ENCODE assay signal across 25 cellular contexts in genomic region chr3:95151590-95151989, GRCh38.
"Had no signal": no experiment of that assay in that cellular context is flagged by ENCODE, and none has a peak within 500 bp of the region (broad histone marks: within the 10 kb centered on the region; RNA-seq: fewer than 3 reads in every experiment).

No MANE protein-coding gene starts in this region.

- H3K4me3 Mint-ChIP-seq: activated CD4-positive, alpha-beta T cell treated with anti-CD3 and anti-CD28 coated beads for 36 hours; activated CD4-positive, alpha-beta T cell treated with anti-CD3 and anti-CD28 coated beads, Interleukin-2, amount 10 ng/mL, durations not matched to agents 7 days and 5 days; activated CD8-positive, alpha-beta T cell treated with anti-CD3 and anti-CD28 coated beads, Interleukin-2, amount 10 ng/mL, durations not matched to agents 7 days and 5 days; activated naive CD4-positive, alpha-beta T cell treated with anti-CD3 and anti-CD28 coated beads, Interleukin-2, amount 50 U/mL, for 24 hours; activated naive CD8-positive, alpha-beta T cell treated with anti-CD3 and anti-CD28 coated beads, Interleukin-2, amount 10 ng/mL, durations not matched to agents 7 days and 5 days; activated T-cell treated with anti-CD3 and anti-CD28 coated beads, Interleukin-2, amount 50 U/mL, for 24 hours had no signal

- H3K27ac Mint-ChIP-seq: activated CD4-positive, alpha-beta T cell treated with anti-CD3 and anti-CD28 coated beads for 36 hours; activated CD4-positive, alpha-beta T cell treated with anti-CD3 and anti-CD28 coated beads, Interleukin-2, amount 10 ng/mL, durations not matched to agents 7 days and 5 days; activated CD8-positive, alpha-beta T cell treated with anti-CD3 and anti-CD28 coated beads, Interleukin-2, amount 10 ng/mL, durations not matched to agents 7 days and 5 days; activated naive CD4-positive, alpha-beta T cell treated with anti-CD3 and anti-CD28 coated beads, Interleukin-2, amount 50 U/mL, for 24 hours; activated naive CD8-positive, alpha-beta T cell treated with anti-CD3 and anti-CD28 coated beads, Interleukin-2, amount 10 ng/mL, durations not matched to agents 7 days and 5 days; activated T-cell treated with anti-CD3 and anti-CD28 coated beads, Interleukin-2, amount 50 U/mL, for 24 hours; activated T-helper 2 cell treated with anti-CD3 and anti-CD28 coated beads, Interferon-gamma antibody, Interleukin-2, Interleukin-4, amounts not matched to agents 10 μg/mL and 5 μg/mL and 100 μg/mL, durations not matched to agents 14 hours and 24 hours and 36 hours had no signal

- H3K27me3 Mint-ChIP-seq: activated CD4-positive, alpha-beta T cell treated with anti-CD3 and anti-CD28 coated beads for 36 hours; activated CD4-positive, alpha-beta T cell treated with anti-CD3 and anti-CD28 coated beads, Interleukin-2, amount 10 ng/mL, durations not matched to agents 7 days and 5 days; activated naive CD4-positive, alpha-beta T cell treated with anti-CD3 and anti-CD28 coated beads, Interleukin-2, amount 50 U/mL, for 24 hours; activated naive CD8-positive, alpha-beta T cell treated with anti-CD3 and anti-CD28 coated beads, Interleukin-2, amount 10 ng/mL, durations not matched to agents 7 days and 5 days; activated T-cell treated with anti-CD3 and anti-CD28 coated beads, Interleukin-2, amount 50 U/mL, for 24 hours had no signal

- H3K9me3 ChIP-seq: ascending aorta, breast epithelium had no signal

- H3K4me1 Mint-ChIP-seq: activated CD4-positive, alpha-beta T cell treated with anti-CD3 and anti-CD28 coated beads for 36 hours; activated CD4-positive, alpha-beta T cell treated with anti-CD3 and anti-CD28 coated beads, Interleukin-2, amount 10 ng/mL, durations not matched to agents 7 days and 5 days; activated naive CD4-positive, alpha-beta T cell treated with anti-CD3 and anti-CD28 coated beads, Interleukin-2, amount 50 U/mL, for 24 hours; activated naive CD8-positive, alpha-beta T cell treated with anti-CD3 and anti-CD28 coated beads, Interleukin-2, amount 10 ng/mL, durations not matched to agents 7 days and 5 days had no signal

- H3K36me3 ChIP-seq: ascending aorta, breast epithelium had no signal

- DNase-seq: activated CD4-positive, alpha-beta T cell treated with anti-CD3 and anti-CD28 coated beads for 36 hours; activated CD4-positive, alpha-beta T cell treated with anti-CD3 and anti-CD28 coated beads, Interleukin-2, amount 10 ng/mL, durations not matched to agents 7 days and 5 days; activated CD4-positive, alpha-beta T cell treated with anti-CD3 and anti-CD28 coated beads, Interleukin-2, amount 50 U/mL, for 48 hours; activated CD8-positive, alpha-beta T cell treated with anti-CD3 and anti-CD28 coated beads, Interleukin-2, amount 10 ng/mL, durations not matched to agents 7 days and 5 days; activated gamma-delta T cell; activated naive CD4-positive, alpha-beta T cell treated with Interleukin-2 at 50 U/mL for 16 hours; activated naive CD8-positive, alpha-beta T cell treated with anti-CD3 and anti-CD28 coated beads, Interleukin-2, amount 10 ng/mL, durations not matched to agents 7 days and 5 days; activated T-cell treated with anti-CD3 and anti-CD28 coated beads, Interleukin-2, amount 50 U/mL, for 24 hours; amygdala; MV-4-11; NCI-H1092; NCI-H1436 treated with DMSO at 0.1 percent for 48 hours; NCI-H1694 treated with DMSO at 0.1 percent for 48 hours; NCI-H2029; NCI-H345; NCI-H524 treated with DMSO at 0.1 percent for 48 hours; NCI-H748 treated with DMSO at 0.1 percent for 48 hours; NK-92 treated with Interleukin-12 subunit alpha and Interleukin-12 subunit beta, amount 100 ng/mL, for 24 hours; Right ventricle myocardium superior; T1000 had no signal

- H3K27ac ChIP-seq: ascending aorta, breast epithelium had no signal

- H3K4me3 ChIP-seq: ascending aorta, breast epithelium had no signal

- H3K27me3 ChIP-seq: ascending aorta, breast epithelium had no signal

- H3K4me1 ChIP-seq: ascending aorta, breast epithelium had no signal

- H3K36me3 Mint-ChIP-seq: activated naive CD4-positive, alpha-beta T cell treated with anti-CD3 and anti-CD28 coated beads, Interleukin-2, amount 50 U/mL, for 24 hours; activated naive CD8-positive, alpha-beta T cell treated with anti-CD3 and anti-CD28 coated beads, Interleukin-2, amount 10 ng/mL, durations not matched to agents 7 days and 5 days had no signal

- ATAC-seq: activated CD4-positive, alpha-beta T cell treated with anti-CD3 and anti-CD28 coated beads for 36 hours; activated CD4-positive, CD25-positive, alpha-beta regulatory T cell treated with anti-CD3 and anti-CD28 coated beads, Interleukin-2, amount 50 U/mL, for 24 hours; activated CD8-positive, alpha-beta T cell treated with anti-CD3 and anti-CD28 coated beads, Interleukin-2, amount 10 ng/mL, durations not matched to agents 7 days and 5 days had no signal
